Comparison of ENCODE assay signal across 12 cellular contexts in the genomic region with DNA sequence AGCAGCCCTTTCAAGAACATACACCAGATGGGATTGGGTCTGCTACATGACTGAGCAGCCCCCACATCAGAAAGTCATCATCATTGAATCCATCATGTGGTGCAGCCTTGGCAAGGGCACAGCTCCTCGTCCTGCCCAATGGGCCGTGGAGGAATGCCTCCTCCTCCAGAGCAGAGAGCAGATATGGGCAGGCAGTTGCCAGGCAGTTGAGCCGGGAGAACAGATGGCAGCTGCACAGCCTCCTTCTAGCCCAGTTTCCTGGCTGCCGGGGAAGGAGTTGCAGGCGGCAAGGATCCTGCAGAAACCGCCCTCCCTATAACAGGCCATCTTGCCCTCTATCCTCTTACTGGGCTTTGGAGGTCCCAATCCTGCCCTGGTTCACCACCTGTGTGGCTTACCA. TPM values are rescaled to one million over a fixed set of nuclear protein-coding genes. Genes with fewer than 3 reads are reported as not detected.
DNase-seq lines count a peak whose midpoint lies in the region; ATAC-seq and TF ChIP-seq lines count a peak whose summit lies in the region.
"Had no signal": no experiment of that assay in that cellular context is flagged by ENCODE, and none has a peak within 500 bp of the region (broad histone marks: within the 10 kb centered on the region; RNA-seq: fewer than 3 reads in every experiment).

No MANE protein-coding gene starts in this region.

- DNase-seq in Ammon's horn (ENCODE audit: low spot score) (peak; percentile 79), NCI-H1092 treated with DMSO at 0.1 percent for 48 hours (lab: John Stamatoyannopoulos, UW) (peak; percentile 65), astrocyte of the spinal cord (ENCODE audit: low read depth, low spot score) (no peak), mesothelial cell of epicardium (ENCODE audit: low spot score in 2 of 2, unreplicated experiment in 2 of 2) (no peak), coronary artery (ENCODE audit: low spot score) (no peak)
- DNase-seq in activated naive CD4-positive, alpha-beta T cell treated with anti-CD3 and anti-CD28 coated beads, Interleukin-2, amount 50 U/mL, for 72 hours (ENCODE audit: low spot score in 2 of 2): no peak
- DNase-seq: activated CD4-positive, alpha-beta T cell treated with anti-CD3 and anti-CD28 coated beads for 36 hours; COR-L47; foreskin melanocyte had no signal

- in situ Hi-C loops in astrocyte of the spinal cord (cut with HindIII; ENCODE audit: low sequenced_read_pairs): no loop called here

- no peaks in the 10 kb centered on the region for H3K27me3 Mint-ChIP-seq in mesothelial cell of epicardium (ENCODE audit: low read depth)

- no peak overlapping the region for H3K4me3 Mint-ChIP-seq in mesothelial cell of epicardium
- H3K4me3 Mint-ChIP-seq: activated CD4-positive, alpha-beta T cell treated with anti-CD3 and anti-CD28 coated beads for 36 hours; neural progenitor cell had no signal

- TF ChIP-seq CTCF in astrocyte of the spinal cord (IDR thresholded peaks at IDR 0.05; ENCODE audit: low read depth, low read length) (peak; percentile 20), mesothelial cell of epicardium (IDR thresholded peaks at IDR 0.05; ENCODE audit: unreplicated experiment) (no peak), coronary artery (IDR thresholded peaks at IDR 0.05) (no peak)

- H3K27ac Mint-ChIP-seq in mesothelial cell of epicardium: peak overlapping the region; percentile 75
- no peak overlapping the region for H3K27ac Mint-ChIP-seq in activated naive CD4-positive, alpha-beta T cell treated with anti-CD3 and anti-CD28 coated beads, Interleukin-2, amount 50 U/mL, for 72 hours
- H3K27ac Mint-ChIP-seq: activated CD4-positive, alpha-beta T cell treated with anti-CD3 and anti-CD28 coated beads for 36 hours; neural progenitor cell had no signal

- peaks cover 23% of the 10 kb centered on the region for H3K4me1 Mint-ChIP-seq in mesothelial cell of epicardium
- H3K4me1 Mint-ChIP-seq: activated CD4-positive, alpha-beta T cell treated with anti-CD3 and anti-CD28 coated beads for 36 hours; neural progenitor cell had no signal

- ATAC-seq in GM19395 (IDR thresholded peaks at IDR 0.05; ENCODE audit: unreplicated experiment) (no peak), GM21381 (IDR thresholded peaks at IDR 0.05; ENCODE audit: unreplicated experiment) (no peak)
- ATAC-seq in activated naive CD4-positive, alpha-beta T cell treated with anti-CD3 and anti-CD28 coated beads, Interleukin-2, amount 50 U/mL, for 72 hours: no peak
- ATAC-seq: activated CD4-positive, alpha-beta T cell treated with anti-CD3 and anti-CD28 coated beads for 36 hours had no signal

- peaks cover 13% of the 10 kb centered on the region for H3K9me3 Mint-ChIP-seq in mesothelial cell of epicardium
- H3K9me3 Mint-ChIP-seq in activated naive CD4-positive, alpha-beta T cell treated with anti-CD3 and anti-CD28 coated beads, Interleukin-2, amount 50 U/mL, for 72 hours: no peaks in the 10 kb centered on the region

- no peaks in the 10 kb centered on the region for H3K36me3 Mint-ChIP-seq in mesothelial cell of epicardium
- no peaks in the 10 kb centered on the region for H3K36me3 Mint-ChIP-seq in activated naive CD4-positive, alpha-beta T cell treated with anti-CD3 and anti-CD28 coated beads, Interleukin-2, amount 50 U/mL, for 72 hours

- H3K27ac ChIP-seq in coronary artery: no peak overlapping the region
- H3K27ac ChIP-seq: neural progenitor cell had no signal

- H3K4me3 ChIP-seq in astrocyte of the spinal cord (ENCODE audit: low read depth, low read length) (no peak overlapping the region), coronary artery (no peak overlapping the region)
- H3K4me3 ChIP-seq: neural progenitor cell had no signal

RNA-seq across cellular contexts. Expression of a gene that starts 11.9 kb away (rescaled TPM):
- total RNA-seq in mesothelial cell of epicardium: 78.9 to 83.5 TPM (median 81.2 TPM) in 3 replicates
- total RNA-seq in activated naive CD4-positive, alpha-beta T cell treated with anti-CD3 and anti-CD28 coated beads, Interleukin-2, amount 50 U/mL, for 72 hours: 10 to 100 TPM; 34.1 to 37.2 TPM

Comparison
In these comparisons a context has a peak if more than half of its experiments do, and no peak if none do; other contexts are left out.
1. DNase-seq: peak in Ammon's horn (single experiment) and NCI-H1092 treated with DMSO at 0.1 percent for 48 hours (single experiment); none in astrocyte of the spinal cord (single experiment), mesothelial cell of epicardium (0 of 2), coronary artery (single experiment) and activated naive CD4-positive, alpha-beta T cell treated with anti-CD3 and anti-CD28 coated beads, Interleukin-2, amount 50 U/mL, for 72 hours (0 of 2).